ENCODE assay signal across 9 cellular contexts in genomic region chr10:112115781-112116385, GRCh38.
A peak's percentile ranks its signal among the peaks of the same experiment; 100 is the strongest.
DNase-seq lines count a peak whose midpoint lies in the region; ATAC-seq, FAIRE-seq and TF ChIP-seq lines count a peak whose summit lies in the region.
"Had no signal": no experiment of that assay in that cellular context is flagged by ENCODE, and none has a peak within 500 bp of the region (broad histone marks: within the 10 kb centered on the region; RNA-seq: fewer than 3 reads in every experiment).

No MANE protein-coding gene starts in this region.

- no peaks in the 10 kb centered on the region for H3K4me1 Mint-ChIP-seq in stimulated activated memory B cell treated with anti-CD40 and anti-IgM and Interleukin-4, amounts not matched to agents 10 μg/mL and 1 μg/mL and 100 μg/mL, for 72 hours

- H3K36me3 Mint-ChIP-seq in stimulated activated memory B cell treated with anti-CD40 and anti-IgM and Interleukin-4, amounts not matched to agents 10 μg/mL and 1 μg/mL and 100 μg/mL, for 72 hours = no peaks in the 10 kb centered on the region

- H3K27ac Mint-ChIP-seq in stimulated activated memory B cell treated with anti-CD40 and anti-IgM and Interleukin-4, amounts not matched to agents 10 μg/mL and 1 μg/mL and 100 μg/mL, for 72 hours = no peak overlapping the region

- intact Hi-C loops in ovary (cut with DNase I) = no loop called here

- H3K4me3 Mint-ChIP-seq in stimulated activated memory B cell treated with anti-CD40 and anti-IgM and Interleukin-4, amounts not matched to agents 10 μg/mL and 1 μg/mL and 100 μg/mL, for 72 hours = no peak overlapping the region

- 64 to 72% (median 67%) methylated on average over 12 of the region's 12 CpGs for WGBS in ovary, 3 donors

- no peak for FAIRE-seq in RCC 7860 (lab: Jason Lieb, UNC)

- no peak overlapping the region for H3K27ac ChIP-seq in ovary
- H3K27ac ChIP-seq: skin epidermis had no signal

- H3K9me3 Mint-ChIP-seq in stimulated activated memory B cell treated with anti-CD40 and anti-IgM and Interleukin-4, amounts not matched to agents 10 μg/mL and 1 μg/mL and 100 μg/mL, for 72 hours = no peaks in the 10 kb centered on the region

- peak; percentile 52 for DNase-seq in COLO829 (ENCODE audit: low spot score)
- peak; percentile 14 for DNase-seq in RCC 7860 (ENCODE audit: low spot score)
- peak; percentile 57 for DNase-seq in adipocyte (ENCODE audit: low read depth)
- peak; percentile 6 for DNase-seq in kidney glomerular epithelial cell (lab: John Stamatoyannopoulos, UW)
- DNase-seq in ovary = no peak

- H3K27me3 ChIP-seq in adipocyte (replicated peaks; ENCODE audit: control insufficient read depth, insufficient read depth, low read length) = peaks cover 7% of the 10 kb centered on the region
- no peaks in the 10 kb centered on the region for H3K27me3 ChIP-seq in ovary

- no peak for TF ChIP-seq POLR2A in ovary (IDR thresholded peaks at IDR 0.05)

- no peak for TF ChIP-seq EP300 in ovary (IDR thresholded peaks at IDR 0.05)

- ATAC-seq in GM19023 (IDR thresholded peaks at IDR 0.05; ENCODE audit: unreplicated experiment) (peak; percentile 80), HG03342 (IDR thresholded peaks at IDR 0.05; ENCODE audit: unreplicated experiment) (peak; percentile 91)
- ATAC-seq in stimulated activated memory B cell treated with anti-CD40 and anti-IgM and Interleukin-4, amounts not matched to agents 10 μg/mL and 1 μg/mL and 100 μg/mL, for 72 hours = peak; percentile 62

- TF ChIP-seq CTCF in ovary (IDR thresholded peaks at IDR 0.05) = no peak

- H3K4me1 ChIP-seq in adipocyte (ENCODE audit: control insufficient read depth, insufficient read depth, low read length) (no peaks in the 10 kb centered on the region), ovary (ENCODE audit: insufficient read depth) (no peaks in the 10 kb centered on the region)

- peaks cover 4% of the 10 kb centered on the region for H3K9me3 ChIP-seq in adipocyte (ENCODE audit: control insufficient read depth, low read length)
- H3K9me3 ChIP-seq in ovary = no peaks in the 10 kb centered on the region

- H3K36me3 ChIP-seq in adipocyte (ENCODE audit: control insufficient read depth, insufficient read depth, low read length, severe bottlenecking) (no peaks in the 10 kb centered on the region), ovary (no peaks in the 10 kb centered on the region)

- H3K9ac ChIP-seq in adipocyte (ENCODE audit: low read length) = no peak overlapping the region

- H3K27me3 Mint-ChIP-seq in stimulated activated memory B cell treated with anti-CD40 and anti-IgM and Interleukin-4, amounts not matched to agents 10 μg/mL and 1 μg/mL and 100 μg/mL, for 72 hours = no peaks in the 10 kb centered on the region

- H3K4me3 ChIP-seq in adipocyte (ENCODE audit: low read length) (no peak overlapping the region), ovary (no peak overlapping the region)
- H3K4me3 ChIP-seq: skin epidermis had no signal

Comparison
In these comparisons a context has a peak if more than half of its experiments do, and no peak if none do; other contexts are left out.
1. DNase-seq: peak in COLO829 (single experiment), RCC 7860 (single experiment), adipocyte (single experiment) and kidney glomerular epithelial cell (single experiment); none in ovary (0 of 5).
2. Peak in every context shown above with its lines, with median percentiles within 50 percentile points of each other: ATAC-seq.